9 cellular contexts compared by ENCODE assay signal in the genomic region with DNA sequence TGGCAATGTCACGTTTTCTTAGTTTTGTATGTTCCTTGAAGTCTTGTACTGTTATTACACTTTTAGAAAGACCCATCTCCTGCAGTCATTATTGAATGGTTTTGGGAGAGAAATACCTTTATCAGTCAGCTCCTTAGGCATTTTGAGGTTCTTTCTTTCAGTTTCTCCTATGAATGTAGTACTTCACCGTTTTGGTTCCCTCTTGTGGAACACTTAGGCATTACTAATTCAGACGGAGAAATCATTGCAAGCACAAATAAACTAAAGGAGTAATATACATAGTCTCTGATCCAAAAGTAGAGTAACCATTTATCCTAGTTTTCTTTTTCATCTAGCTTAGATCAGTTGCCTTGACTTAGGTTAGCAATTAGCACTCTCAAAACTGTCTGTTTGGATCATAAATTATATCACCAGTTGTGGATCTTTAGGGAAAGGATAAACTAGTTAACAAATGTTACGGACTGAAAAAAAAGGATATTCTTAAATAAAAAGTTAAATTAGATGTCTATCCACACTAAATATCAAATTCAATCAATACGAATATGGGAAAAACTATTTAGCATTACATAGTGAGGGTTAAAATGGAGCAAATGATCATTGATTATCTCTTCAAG.
DNase-seq lines count a peak whose midpoint lies in the region; ATAC-seq and TF ChIP-seq lines count a peak whose summit lies in the region.
"Had no signal": no experiment of that assay in that cellular context is flagged by ENCODE, and none has a peak within 500 bp of the region (broad histone marks: within the 10 kb centered on the region; RNA-seq: fewer than 3 reads in every experiment).

No MANE protein-coding gene starts in this region.

- H3K27me3 Mint-ChIP-seq in nephron (ENCODE audit: low read depth), result peaks cover 4% of the 10 kb centered on the region

- peak; percentile 74 for ATAC-seq in GM19025 (IDR thresholded peaks at IDR 0.05; ENCODE audit: low read depth, unreplicated experiment)
- ATAC-seq in GM21576 (IDR thresholded peaks at IDR 0.05; ENCODE audit: unreplicated experiment), result no peak
- no peak for ATAC-seq in HG03521 (IDR thresholded peaks at IDR 0.05; ENCODE audit: unreplicated experiment)

- no peaks in the 10 kb centered on the region for H3K36me3 ChIP-seq in SK-N-MC (ENCODE audit: insufficient read depth, low read length)
- no peaks in the 10 kb centered on the region for H3K36me3 ChIP-seq in ovary

- WGBS in ovary, 3 donors, result 63 to 68% (median 64%) methylated on average over 5 of the region's 5 CpGs

- DNase-seq in HS-5 (ENCODE audit: low read depth) (peak; percentile 20), SK-N-MC (ENCODE audit: low read depth, low spot score) (peak; percentile 26), KBM-7 (no peak), ovary (no peak)
- DNase-seq: stimulated activated CD4-positive, alpha-beta T cell treated with anti-CD3 and anti-CD28 coated beads, Interleukin-15, amount 100 ng/mL, for 24 hours had no signal

- in situ Hi-C loops in KBM-7 (cut with MboI; ENCODE audit: low pct_unique_long_range_greater_than_20kb, low sequenced_read_pairs), result no loop called here

- H3K27ac ChIP-seq in SK-N-MC (no peak overlapping the region), ovary (no peak overlapping the region)

- H3K9ac ChIP-seq in SK-N-MC (ENCODE audit: insufficient read length), result peak overlapping the region; percentile 44

- H3K27me3 ChIP-seq in ovary, result no peaks in the 10 kb centered on the region

- no peaks in the 10 kb centered on the region for H3K9me3 Mint-ChIP-seq in nephron

- TF ChIP-seq CTCF in nephron (IDR thresholded peaks at IDR 0.05; ENCODE audit: unreplicated experiment in 3 of 3), result peak; percentile 65 to 78 (median 66)
- TF ChIP-seq CTCF in ovary (IDR thresholded peaks at IDR 0.05), result no peak

- peak overlapping the region; percentile 62 for H3K4me3 ChIP-seq in SK-N-MC
- H3K4me3 ChIP-seq in ovary, result no peak overlapping the region

- peak overlapping the region in 2 of 3 experiments; percentile 22 to 35 for H3K4me3 Mint-ChIP-seq in nephron

- peaks cover 4% of the 10 kb centered on the region for H3K4me1 Mint-ChIP-seq in nephron

- TF ChIP-seq EP300 in ovary (IDR thresholded peaks at IDR 0.05), result no peak

- H3K4me1 ChIP-seq in ovary (ENCODE audit: insufficient read depth), result no peaks in the 10 kb centered on the region

- TF ChIP-seq POLR2A in ovary (IDR thresholded peaks at IDR 0.05), result no peak

- H3K27ac Mint-ChIP-seq in nephron, result peak overlapping the region; percentile 5 to 68 (median 8)

- H3K9me3 ChIP-seq in SK-N-MC (ENCODE audit: low read depth, low read length), result no peaks in the 10 kb centered on the region
- no peaks in the 10 kb centered on the region for H3K9me3 ChIP-seq in ovary

- intact Hi-C loops in ovary (cut with DNase I), result no loop called here

- no peaks in the 10 kb centered on the region for H3K36me3 Mint-ChIP-seq in nephron (ENCODE audit: low read depth)

Comparison
In these comparisons a context has a peak if more than half of its experiments do, and no peak if none do; other contexts are left out.
1. DNase-seq: peak in HS-5 (single experiment) and SK-N-MC (single experiment); none in KBM-7 (single experiment) and ovary (0 of 5).
2. CTCF ChIP-seq: peak in nephron (3 of 3); none in ovary (0 of 3).